34 cellular contexts compared by ENCODE assay signal in genomic region chr1:230339033-230339432, GRCh38.
DNase-seq lines count a peak whose midpoint lies in the region; ATAC-seq, FAIRE-seq and TF ChIP-seq lines count a peak whose summit lies in the region.
"Had no signal": no experiment of that assay in that cellular context is flagged by ENCODE, and none has a peak within 500 bp of the region (broad histone marks: within the 10 kb centered on the region; RNA-seq: fewer than 3 reads in every experiment).

No MANE protein-coding gene starts in this region.

- no peaks in the 10 kb centered on the region for H3K9me1 ChIP-seq in K562 (ENCODE audit: control insufficient read depth, insufficient read depth, low read length)

- H3K9me3 ChIP-seq in HepG2 (ENCODE audit: low read length): no peaks in the 10 kb centered on the region
- H3K9me3 ChIP-seq in right lobe of liver: no peaks in the 10 kb centered on the region
- no peaks in the 10 kb centered on the region for H3K9me3 ChIP-seq in K562 (replicated peaks; ENCODE audit: control insufficient read depth, insufficient read depth, low read depth, low read length)
- H3K9me3 ChIP-seq: A549; BE2C; BLaER1; BLaER1 treated with 17β-estradiol and CSF1 and Interleukin-3, amounts not matched to agents 10 nM and 100 nM; Caco-2 had no signal

- peaks cover 17 to 34% of the 10 kb centered on the region in 2 donors for H3K27me3 Mint-ChIP-seq in natural killer cell treated with Interleukin-12 subunit alpha and Interleukin-12 subunit beta and Interleukin-15 and Interleukin-18, amount 100 ng/mL, for 72 hours
- H3K27me3 Mint-ChIP-seq in natural killer cell (ENCODE audit: low read depth in 2 of 2): peaks cover 10 to 21% of the 10 kb centered on the region in 2 donors

- FAIRE-seq in HepG2 (lab: Jason Lieb, UNC) (no peak), K562 (lab: Jason Lieb, UNC) (no peak)
- FAIRE-seq: A204.1, A549 had no signal

- TF ChIP-seq CTCF in HepG2 (CRISPR knock-in tag; IDR thresholded peaks at IDR 0.05): no peak
- no peak for TF ChIP-seq CTCF in right lobe of liver (IDR thresholded peaks at IDR 0.05)
- TF ChIP-seq CTCF in natural killer cell (IDR thresholded peaks at IDR 0.05): no peak
- no peak for TF ChIP-seq CTCF in K562 (IDR thresholded peaks at IDR 0.05 in 2 of 3, conservative IDR thresholded peaks at IDR 0.05 in 1 of 3; ENCODE audit: insufficient read depth in 2 of 3, low read depth in 1 of 3, low read length in 3 of 3)

- DNase-seq in HepG2 (ENCODE audit: low spot score) (no peak), right lobe of liver (no peak), natural killer cell (no peak), K562 (ENCODE audit: extremely low read depth in 1 of 4, low spot score in 3 of 4) (no peak), NCI-H2081 treated with DMSO at 0.1 percent for 48 hours (lab: John Stamatoyannopoulos, UW) (no peak)
- peak; percentile 6 for DNase-seq in natural killer cell treated with Interleukin-12 subunit alpha and Interleukin-12 subunit beta and Interleukin-15 and Interleukin-18, amount 100 ng/mL, for 72 hours (ENCODE audit: low spot score)
- DNase-seq: 8988T; ACHN; AML-193; BE2C; C1 segment of cervical spinal cord; Caco-2; Calu3; CD4-positive, alpha-beta memory T cell; CD4-positive, alpha-beta T cell; CD4-positive, CD25-positive, alpha-beta regulatory T cell; CD8-positive, alpha-beta memory T cell; CD8-positive, alpha-beta T cell; COR-L47; DMS 273 treated with DMSO at 0.1 percent for 48 hours; DMS153; DMS53; DMS79; DMS79 treated with DMSO at 0.1 percent for 48 hours; DND-41; EL had no signal

- in situ Hi-C loops in HepG2 (cut with HindIII; ENCODE audit: extremely low pct_ligation_motif_present, low pct_unique_long_range_greater_than_20kb) (no loop called here), K562 (cut with MboI) (no loop called here)

- TF ChIP-seq EP300 in HepG2 (IDR thresholded peaks at IDR 0.05; ENCODE audit: low read depth in 2 of 2, low read length in 2 of 2) (no peak), HepG2 (CRISPR knock-in tag; IDR thresholded peaks at IDR 0.05; ENCODE audit: borderline replicate concordance) (no peak), K562 (IDR thresholded peaks at IDR 0.05; ENCODE audit: low read length) (no peak)

- POLR2A ChIA-PET in HepG2 (lab: Yijun Ruan, JAX) (no interaction called here), K562 (lab: Yijun Ruan, JAX) (no interaction called here)

- BruUV-seq in HepG2 (replicated peaks; lab: Mats Ljungman, UMichigan): no TSS peak
- BruUV-seq in K562 (replicated peaks; lab: Mats Ljungman, UMichigan): no TSS peak

- H3K27me3 ChIP-seq in HepG2 (ENCODE audit: control insufficient read depth in 1 of 2, insufficient read depth in 2 of 2, low read length in 2 of 2) (peaks cover 0 to 9% of the 10 kb centered on the region in 2 experiments; a peak in 1 of 5 replicates), right lobe of liver (no peaks in the 10 kb centered on the region), K562 (ENCODE audit: control insufficient read depth in 2 of 2, insufficient read depth in 2 of 2, low read length in 2 of 2) (peaks cover 40 to 61% of the 10 kb centered on the region in 2 experiments)
- H3K27me3 ChIP-seq: BE2C; BLaER1; BLaER1 treated with 17β-estradiol and CSF1 and Interleukin-3, amounts not matched to agents 10 nM and 100 nM had no signal

- no peak for TF ChIP-seq RAD21 in HepG2 (CRISPR knock-in tag; IDR thresholded peaks at IDR 0.05)
- no peak for TF ChIP-seq RAD21 in K562 (CRISPR knock-in tag; conservative IDR thresholded peaks at IDR 0.05 in 1 of 2, IDR thresholded peaks at IDR 0.05 in 1 of 2)

- H3K36me3 ChIP-seq in HepG2 (replicated peaks in 1 of 2; ENCODE audit: control insufficient read depth in 1 of 2, insufficient read depth in 2 of 2, low read length in 2 of 2) (no peaks in the 10 kb centered on the region), right lobe of liver (no peaks in the 10 kb centered on the region), K562 (ENCODE audit: control insufficient read depth, insufficient read depth, low read length) (no peaks in the 10 kb centered on the region)
- H3K36me3 ChIP-seq: BE2C, BLaER1 had no signal

- H3K27ac ChIP-seq in HepG2 (ENCODE audit: extremely low read length, insufficient read depth, low read length) (no peak overlapping the region), right lobe of liver (no peak overlapping the region), K562 (ENCODE audit: extremely low read depth, low read depth, low read length) (no peak overlapping the region)
- H3K27ac ChIP-seq: 22Rv1; A549; BLaER1; BLaER1 treated with 17β-estradiol and CSF1 and Interleukin-3, amounts not matched to agents 10 nM and 100 nM; C4-2B had no signal

- 51% methylated on average over 8 of the region's 8 CpGs for WGBS in HepG2 (ENCODE audit: low lambda C conversion rate)
- WGBS in right lobe of liver (ENCODE audit: insufficient coverage, low coverage, low lambda C conversion rate, missing lambda C conversion rate): 75% methylated on average over 6 of the region's 8 CpGs
- 8% methylated on average over 8 of the region's 8 CpGs for WGBS in K562 (ENCODE audit: insufficient coverage, low coverage, missing lambda C conversion rate)

- no peak for TF ChIP-seq POLR2A in HepG2 (IDR thresholded peaks at IDR 0.05; ENCODE audit: insufficient read depth in 1 of 2, low read depth in 2 of 2, low read length in 2 of 2)
- no peak for TF ChIP-seq POLR2A in right lobe of liver (IDR thresholded peaks at IDR 0.05)
- no peak for TF ChIP-seq POLR2A in K562 (conservative IDR thresholded peaks at IDR 0.05)

- H3K4me3 ChIP-seq in HepG2 (replicated peaks in 1 of 3; ENCODE audit: insufficient read depth in 1 of 3, low read depth in 2 of 3, low read length in 3 of 3) (no peak overlapping the region), right lobe of liver (no peak overlapping the region), K562 (no peak overlapping the region)
- H3K4me3 ChIP-seq: A549; BLaER1; BLaER1 treated with 17β-estradiol and CSF1 and Interleukin-3, amounts not matched to agents 10 nM and 100 nM had no signal

- CTCF ChIA-PET in HepG2 (lab: Yijun Ruan, JAX; ENCODE audit: low intra/inter-chr PET ratio, low total read pairs): no interaction called here
- CTCF ChIA-PET in K562 (lab: Yijun Ruan, JAX; ENCODE audit: low intra/inter-chr PET ratio): no interaction called here

- no peaks in the 10 kb centered on the region for H3K9me3 Mint-ChIP-seq in natural killer cell treated with Interleukin-12 subunit alpha and Interleukin-12 subunit beta and Interleukin-15 and Interleukin-18, amount 100 ng/mL, for 72 hours
- H3K9me3 Mint-ChIP-seq in natural killer cell: no peaks in the 10 kb centered on the region
- H3K9me3 Mint-ChIP-seq: CD4-positive, alpha-beta memory T cell; CD4-positive, alpha-beta T cell; CD4-positive, CD25-positive, alpha-beta regulatory T cell; CD8-positive, alpha-beta memory T cell; CD8-positive, alpha-beta T cell had no signal

- no peak overlapping the region for H3K4me2 ChIP-seq in HepG2 (ENCODE audit: low read depth, low read length)
- H3K4me2 ChIP-seq in K562 (ENCODE audit: insufficient read depth, low read length): no peak overlapping the region
- H3K4me2 ChIP-seq: A549; BLaER1; BLaER1 treated with 17β-estradiol and CSF1 and Interleukin-3, amounts not matched to agents 10 nM and 100 nM had no signal

- H2AFZ ChIP-seq in HepG2 (ENCODE audit: low read length): no peak overlapping the region
- no peak overlapping the region for H2AFZ ChIP-seq in K562 (ENCODE audit: low read depth, low read length)

- H3K4me1 ChIP-seq in HepG2 (ENCODE audit: insufficient read depth, low read length): no peaks in the 10 kb centered on the region
- peaks cover 0 to 17% (median 4%) of the 10 kb centered on the region in 4 donors for H3K4me1 ChIP-seq in right lobe of liver
- H3K4me1 ChIP-seq in K562 (replicated peaks in 1 of 2; ENCODE audit: control insufficient read depth in 2 of 2, insufficient read depth in 2 of 2, low read length in 2 of 2): no peaks in the 10 kb centered on the region
- H3K4me1 ChIP-seq: A549, BLaER1, Caco-2 had no signal

- H3K9ac ChIP-seq in HepG2 (ENCODE audit: insufficient read depth, low read depth, low read length) (no peak overlapping the region), K562 (ENCODE audit: insufficient read depth in 1 of 2, low read depth in 2 of 2, low read length in 2 of 2) (no peak overlapping the region)
- H3K9ac ChIP-seq: BLaER1; BLaER1 treated with 17β-estradiol and CSF1 and Interleukin-3, amounts not matched to agents 10 nM and 100 nM had no signal

- no peaks in the 10 kb centered on the region for H3K4me1 Mint-ChIP-seq in natural killer cell treated with Interleukin-12 subunit alpha and Interleukin-12 subunit beta and Interleukin-15 and Interleukin-18, amount 100 ng/mL, for 72 hours (ENCODE audit: low read depth in 2 of 2)
- H3K4me1 Mint-ChIP-seq in natural killer cell: no peaks in the 10 kb centered on the region
- H3K4me1 Mint-ChIP-seq: B cell; CD14-positive monocyte; CD4-positive, CD25-positive, alpha-beta regulatory T cell; CD8-positive, alpha-beta memory T cell had no signal

- no peak overlapping the region for H3K4me3 Mint-ChIP-seq in natural killer cell treated with Interleukin-12 subunit alpha and Interleukin-12 subunit beta and Interleukin-15 and Interleukin-18, amount 100 ng/mL, for 72 hours
- H3K4me3 Mint-ChIP-seq in natural killer cell: no peak overlapping the region
- H3K4me3 Mint-ChIP-seq: B cell; CD14-positive monocyte; CD4-positive, alpha-beta memory T cell; CD4-positive, alpha-beta T cell; CD4-positive, CD25-positive, alpha-beta regulatory T cell; CD8-positive, alpha-beta memory T cell; CD8-positive, alpha-beta T cell had no signal

- no peaks in the 10 kb centered on the region for H3K79me2 ChIP-seq in HepG2 (ENCODE audit: insufficient read depth, low read length)
- no peaks in the 10 kb centered on the region for H3K79me2 ChIP-seq in K562 (ENCODE audit: control insufficient read depth, insufficient read depth, low read length)

- H4K20me1 ChIP-seq in HepG2 (ENCODE audit: insufficient read depth, low read length): no peaks in the 10 kb centered on the region
- no peaks in the 10 kb centered on the region for H4K20me1 ChIP-seq in K562 (replicated peaks; ENCODE audit: control insufficient read depth, insufficient read depth, low read length)
- H4K20me1 ChIP-seq: BLaER1 had no signal

- no peaks in the 10 kb centered on the region for H3K36me3 Mint-ChIP-seq in natural killer cell treated with Interleukin-12 subunit alpha and Interleukin-12 subunit beta and Interleukin-15 and Interleukin-18, amount 100 ng/mL, for 72 hours
- no peaks in the 10 kb centered on the region for H3K36me3 Mint-ChIP-seq in natural killer cell
- H3K36me3 Mint-ChIP-seq: CD14-positive monocyte; CD4-positive, alpha-beta memory T cell; CD4-positive, CD25-positive, alpha-beta regulatory T cell; CD8-positive, alpha-beta memory T cell; CD8-positive, alpha-beta T cell had no signal

- no peak for ATAC-seq in HepG2
- ATAC-seq in right lobe of liver: no peak
- no peak for ATAC-seq in natural killer cell treated with Interleukin-12 subunit alpha and Interleukin-12 subunit beta and Interleukin-15 and Interleukin-18, amount 100 ng/mL, for 72 hours
- no peak for ATAC-seq in natural killer cell
- ATAC-seq in K562: no peak
- ATAC-seq: A549; CD8-positive, alpha-beta T cell had no signal

- intact Hi-C loops in HepG2 (cut with micrococcal nuclease; ENCODE audit: unreplicated experiment) (no loop called here), right lobe of liver (cut with DNase I) (no loop called here), natural killer cell (cut with micrococcal nuclease) (no loop called here), K562 (cut with micrococcal nuclease) (no loop called here)

- H3K27ac Mint-ChIP-seq in natural killer cell treated with Interleukin-12 subunit alpha and Interleukin-12 subunit beta and Interleukin-15 and Interleukin-18, amount 100 ng/mL, for 72 hours: no peak overlapping the region
- H3K27ac Mint-ChIP-seq in natural killer cell: no peak overlapping the region
- H3K27ac Mint-ChIP-seq: B cell; CD14-positive monocyte; CD4-positive, alpha-beta memory T cell; CD4-positive, alpha-beta T cell; CD4-positive, CD25-positive, alpha-beta regulatory T cell; CD8-positive, alpha-beta memory T cell; CD8-positive, alpha-beta T cell had no signal

Comparison
In these comparisons a context has a peak if more than half of its experiments do, and no peak if none do; other contexts are left out.
1. Of the 241 proteins assayed by ChIP-seq in both HepG2 and K562: peak only in HepG2: none; only in K562: EZH2; in both: none; in neither: 238; mixed calls (peak in some experiments, not most) for 2.